ENCODE assay signal across 10 cellular contexts in genomic region chr7:115799430-115799829, GRCh38.
"Had no signal": no experiment of that assay in that cellular context is flagged by ENCODE, and none has a peak within 500 bp of the region (broad histone marks: within the 10 kb centered on the region; RNA-seq: fewer than 3 reads in every experiment).

No MANE protein-coding gene starts in this region.

- FAIRE-seq: H1, H54 had no signal

- H3K36me3 ChIP-seq: HAP-1 had no signal

- H3K4me3 Mint-ChIP-seq: GM23338, H9, HFFc6 had no signal

- H3K9me3 Mint-ChIP-seq: GM23338, H9, HFFc6 had no signal

- H3K9me3 ChIP-seq: HAP-1 had no signal

- H2AFZ ChIP-seq: GM23338 had no signal

- DNase-seq: GOT3, H7, H9, HCEC 1CT, HFFc6 had no signal

- H3K4me3 ChIP-seq: GM23338, HAP-1 had no signal

- H3K4me1 ChIP-seq: HAP-1 had no signal

- H3K27ac Mint-ChIP-seq: GM23338, H9, HFFc6 had no signal

- ATAC-seq: GM23338, HCT116 had no signal

- H3K4me2 ChIP-seq: GM23338 had no signal
